Comparison of ENCODE assay signal across 19 cellular contexts in genomic region chr2:181357979-181358378, GRCh38.
DNase-seq lines count a peak whose midpoint lies in the region; ATAC-seq lines count a peak whose summit lies in the region.
"Had no signal": no experiment of that assay in that cellular context is flagged by ENCODE, and none has a peak within 500 bp of the region (broad histone marks: within the 10 kb centered on the region; RNA-seq: fewer than 3 reads in every experiment).

No MANE protein-coding gene starts in this region.

- no peak overlapping the region for H3K27ac ChIP-seq in substantia nigra (ENCODE audit: low read depth, low read length, poor library complexity, severe bottlenecking)
- H3K27ac ChIP-seq: right atrium auricular region, SK-N-MC had no signal

- H3K9me3 Mint-ChIP-seq in activated T-cell treated with anti-CD3 and anti-CD28 coated beads, Interleukin-2, amount 50 U/mL, for 4 hours: no peaks in the 10 kb centered on the region
- H3K9me3 Mint-ChIP-seq in stimulated activated naive B cell treated with anti-CD40 and anti-IgM and Interleukin-4, amounts not matched to agents 10 μg/mL and 1 μg/mL and 100 μg/mL, for 72 hours: no peaks in the 10 kb centered on the region
- H3K9me3 Mint-ChIP-seq: brain; effector memory CD8-positive, alpha-beta T cell; memory B cell had no signal

- H3K4me3 Mint-ChIP-seq in activated T-cell treated with anti-CD3 and anti-CD28 coated beads, Interleukin-2, amount 50 U/mL, for 4 hours: no peak overlapping the region
- H3K4me3 Mint-ChIP-seq in stimulated activated naive B cell treated with anti-CD40 and anti-IgM and Interleukin-4, amounts not matched to agents 10 μg/mL and 1 μg/mL and 100 μg/mL, for 72 hours: no peak overlapping the region
- H3K4me3 Mint-ChIP-seq: brain; effector memory CD8-positive, alpha-beta T cell; memory B cell had no signal

- H3K27me3 Mint-ChIP-seq in activated T-cell treated with anti-CD3 and anti-CD28 coated beads, Interleukin-2, amount 50 U/mL, for 4 hours (ENCODE audit: low read depth): no peaks in the 10 kb centered on the region
- no peaks in the 10 kb centered on the region for H3K27me3 Mint-ChIP-seq in stimulated activated naive B cell treated with anti-CD40 and anti-IgM and Interleukin-4, amounts not matched to agents 10 μg/mL and 1 μg/mL and 100 μg/mL, for 72 hours
- H3K27me3 Mint-ChIP-seq: effector memory CD8-positive, alpha-beta T cell; memory B cell had no signal

- no peak overlapping the region for H3K27ac Mint-ChIP-seq in stimulated activated naive B cell treated with anti-CD40 and anti-IgM and Interleukin-4, amounts not matched to agents 10 μg/mL and 1 μg/mL and 100 μg/mL, for 72 hours
- H3K27ac Mint-ChIP-seq: brain; effector memory CD8-positive, alpha-beta T cell; memory B cell had no signal

- H3K36me3 Mint-ChIP-seq in activated T-cell treated with anti-CD3 and anti-CD28 coated beads, Interleukin-2, amount 50 U/mL, for 4 hours (ENCODE audit: insufficient read depth): peaks cover 5% of the 10 kb centered on the region
- H3K36me3 Mint-ChIP-seq in stimulated activated naive B cell treated with anti-CD40 and anti-IgM and Interleukin-4, amounts not matched to agents 10 μg/mL and 1 μg/mL and 100 μg/mL, for 72 hours: no peaks in the 10 kb centered on the region
- H3K36me3 Mint-ChIP-seq: brain, memory B cell had no signal

- peak; percentile 26 to 29 for DNase-seq in activated T-cell treated with anti-CD3 and anti-CD28 coated beads, Interleukin-2, amount 50 U/mL, for 48 hours
- no peak for DNase-seq in activated T-cell treated with anti-CD3 and anti-CD28 coated beads, Interleukin-2, amount 50 U/mL, for 4 hours
- DNase-seq in stimulated activated naive B cell treated with anti-CD40 and anti-IgM and Interleukin-4, amounts not matched to agents 10 μg/mL and 1 μg/mL and 100 μg/mL, for 72 hours: no peak
- DNase-seq in NCI-H226 (no peak), substantia nigra (lab: John Stamatoyannopoulos, UW) (no peak)
- DNase-seq: C1 segment of cervical spinal cord; Calu3; effector memory CD8-positive, alpha-beta T cell; kidney glomerular epithelial cell; NCI-H2107; NCI-H510A treated with DMSO at 0.1 percent for 48 hours; stimulated activated CD8-positive, alpha-beta memory T cell treated with anti-CD3 and anti-CD28 coated beads, Interleukin-4, amount 100 ng/mL, for 48 hours had no signal

- no peaks in the 10 kb centered on the region for H3K4me1 Mint-ChIP-seq in activated T-cell treated with anti-CD3 and anti-CD28 coated beads, Interleukin-2, amount 50 U/mL, for 4 hours (ENCODE audit: low read depth)
- H3K4me1 Mint-ChIP-seq in stimulated activated naive B cell treated with anti-CD40 and anti-IgM and Interleukin-4, amounts not matched to agents 10 μg/mL and 1 μg/mL and 100 μg/mL, for 72 hours: peaks cover 9 to 11% of the 10 kb centered on the region in 2 donors
- H3K4me1 Mint-ChIP-seq: brain had no signal

- no peak for ATAC-seq in activated T-cell treated with anti-CD3 and anti-CD28 coated beads, Interleukin-2, amount 50 U/mL, for 4 hours
- ATAC-seq in GM21529 (IDR thresholded peaks at IDR 0.05; ENCODE audit: unreplicated experiment) (peak; percentile 63), HG03565 (IDR thresholded peaks at IDR 0.05; ENCODE audit: unreplicated experiment) (peak; percentile 60), HG02763 (IDR thresholded peaks at IDR 0.05; ENCODE audit: unreplicated experiment) (no peak)
- peak; percentile 75 to 82 for ATAC-seq in stimulated activated naive B cell treated with anti-CD40 and anti-IgM and Interleukin-4, amounts not matched to agents 10 μg/mL and 1 μg/mL and 100 μg/mL, for 72 hours (replicated peaks)
- ATAC-seq: effector memory CD8-positive, alpha-beta T cell had no signal

Comparison
In these comparisons a context has a peak if more than half of its experiments do, and no peak if none do; other contexts are left out.
1. DNase-seq: peak in activated T-cell treated with anti-CD3 and anti-CD28 coated beads, Interleukin-2, amount 50 U/mL, for 48 hours (2 of 2); none in activated T-cell treated with anti-CD3 and anti-CD28 coated beads, Interleukin-2, amount 50 U/mL, for 4 hours (single experiment), stimulated activated naive B cell treated with anti-CD40 and anti-IgM and Interleukin-4, amounts not matched to agents 10 μg/mL and 1 μg/mL and 100 μg/mL, for 72 hours (single experiment), NCI-H226 (single experiment) and substantia nigra (0 of 49).
2. ATAC-seq: peak in GM21529 (single experiment), HG03565 (single experiment) and stimulated activated naive B cell treated with anti-CD40 and anti-IgM and Interleukin-4, amounts not matched to agents 10 μg/mL and 1 μg/mL and 100 μg/mL, for 72 hours (2 of 2); none in activated T-cell treated with anti-CD3 and anti-CD28 coated beads, Interleukin-2, amount 50 U/mL, for 4 hours (0 of 2) and HG02763 (single experiment).